ENCODE assay signal across 11 cellular contexts in genomic region chr6:14110001-14110818, GRCh38. TPM values are rescaled to one million over a fixed set of nuclear protein-coding genes. Genes with fewer than 3 reads are reported as not detected.
DNase-seq lines count a peak whose midpoint lies in the region; ATAC-seq and TF ChIP-seq lines count a peak whose summit lies in the region.
"Had no signal": no experiment of that assay in that cellular context is flagged by ENCODE, and none has a peak within 500 bp of the region (broad histone marks: within the 10 kb centered on the region; RNA-seq: fewer than 3 reads in every experiment).

No MANE protein-coding gene starts in this region.

- no peak for TF ChIP-seq CTCF in psoas muscle (IDR thresholded peaks at IDR 0.05)

- no peaks in the 10 kb centered on the region for H3K4me1 ChIP-seq in psoas muscle

- no peaks in the 10 kb centered on the region for H3K36me3 ChIP-seq in psoas muscle (ENCODE audit: insufficient read depth in 1 of 2, low read depth in 1 of 2)
- H3K36me3 ChIP-seq: BLaER1 had no signal

- intact Hi-C loops in psoas muscle (cut with DNase I) = loop anchor here in 1 of 2 donors (5.0 kb wide), 1 partner anchor 1028 kb away; no protein-coding TSS in a partner anchor

- WGBS in psoas muscle, 3 donors = 88 to 92% (median 92%) methylated on average over 11 of the region's 11 CpGs

- ATAC-seq in HG02798 (IDR thresholded peaks at IDR 0.05; ENCODE audit: poor library complexity, unreplicated experiment) (peak; percentile 68), psoas muscle (no peak)
- ATAC-seq: left colon had no signal

- DNase-seq in stimulated activated CD4-positive, alpha-beta T cell treated with anti-CD3 and anti-CD28 coated beads, Interleukin-4, amount 100 ng/mL, for 1 hour = peak; percentile 28
- DNase-seq in stimulated activated CD4-positive, alpha-beta T cell treated with anti-CD3 and anti-CD28 coated beads, Interleukin-12 subunit alpha, Interleukin-12 subunit beta, amount 100 ng/mL, for 4 hours = no peak
- DNase-seq in RPMI8226 (peak; percentile 75), psoas muscle (no peak), HT-29 (ENCODE audit: low spot score) (no peak), AG08396 (ENCODE audit: low spot score) (no peak), GM03348 (ENCODE audit: low spot score) (no peak)
- DNase-seq: left colon, NCI-H526 had no signal

- no peaks in the 10 kb centered on the region for H3K9me3 ChIP-seq in psoas muscle

- H3K27me3 ChIP-seq in psoas muscle (ENCODE audit: insufficient read depth in 3 of 3, low read length in 2 of 3) = peaks cover 3 to 12% (median 4%) of the 10 kb centered on the region in 3 donors
- H3K27me3 ChIP-seq: BLaER1 had no signal

- no peak overlapping the region for H3K27ac ChIP-seq in psoas muscle
- H3K27ac ChIP-seq: BLaER1 had no signal

- no peak overlapping the region for H3K4me3 ChIP-seq in psoas muscle
- H3K4me3 ChIP-seq: BLaER1 had no signal

RNA-seq across cellular contexts. Expression of gene CD83, which starts 7.4 kb away (rescaled TPM):
- total RNA-seq in psoas muscle = 1 to 10 TPM in 3 of 4 donors, under 1 TPM in 1; 0.46 to 2.1 (median 1.4) TPM
- under 1 TPM; 0.10 to 0.71 (median 0.27) TPM for polyA plus RNA-seq in psoas muscle
- 0.73 and 0.99 TPM in 2 replicates for total RNA-seq in HT-29 (2014; rRNA removed; shearing (Covaris generic))

Comparison
In these comparisons a context has a peak if more than half of its experiments do, and no peak if none do; other contexts are left out.
1. DNase-seq: peak in stimulated activated CD4-positive, alpha-beta T cell treated with anti-CD3 and anti-CD28 coated beads, Interleukin-4, amount 100 ng/mL, for 1 hour (single experiment) and RPMI8226 (single experiment); none in stimulated activated CD4-positive, alpha-beta T cell treated with anti-CD3 and anti-CD28 coated beads, Interleukin-12 subunit alpha, Interleukin-12 subunit beta, amount 100 ng/mL, for 4 hours (single experiment), psoas muscle (0 of 2), HT-29 (single experiment), AG08396 (single experiment) and GM03348 (single experiment).